8 cellular contexts compared by ENCODE assay signal in the genomic region with DNA sequence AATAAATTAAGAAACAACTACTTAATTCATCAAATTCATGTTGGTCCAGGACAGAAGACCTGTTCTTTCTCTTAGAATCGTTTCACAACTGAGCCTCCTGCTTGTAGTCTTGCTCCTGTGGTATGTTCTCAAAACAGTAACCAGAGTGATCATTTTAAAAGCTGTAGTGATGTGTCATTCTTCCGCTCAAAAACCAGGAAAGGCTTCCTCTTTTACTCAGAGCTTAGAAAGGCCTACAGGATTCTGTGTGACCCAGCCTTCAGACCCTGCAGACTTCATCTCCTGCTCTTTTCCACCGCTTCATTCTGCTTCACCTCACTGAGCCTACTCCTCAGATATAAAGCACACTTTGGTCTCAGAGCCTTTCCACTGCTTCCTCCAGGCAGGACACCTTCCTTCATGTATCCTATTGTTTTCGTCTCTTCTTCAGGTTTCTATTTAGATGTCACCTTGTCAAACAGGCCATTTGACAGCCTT. TPM values are rescaled to one million over a fixed set of nuclear protein-coding genes. Genes with fewer than 3 reads are reported as not detected.
DNase-seq lines count a peak whose midpoint lies in the region; ATAC-seq, FAIRE-seq and TF ChIP-seq lines count a peak whose summit lies in the region.

No MANE protein-coding gene starts in this region.

- no peak for TF ChIP-seq CTCF in brain microvascular endothelial cell (IDR thresholded peaks at IDR 0.05; ENCODE audit: low read depth, low read length, missing control alignments)
- no peak for TF ChIP-seq CTCF in omental fat pad (IDR thresholded peaks at IDR 0.05)
- no peak for TF ChIP-seq CTCF in body of pancreas (IDR thresholded peaks at IDR 0.05)

- no peak for TF ChIP-seq POLR2A in GM12892 (IDR thresholded peaks at IDR 0.05; ENCODE audit: low read depth, low read length)
- TF ChIP-seq POLR2A in body of pancreas (IDR thresholded peaks at IDR 0.05), result no peak

- H3K9me3 ChIP-seq in body of pancreas, result no peaks in the 10 kb centered on the region

- H3K27me3 ChIP-seq in brain microvascular endothelial cell (replicated peaks) (no peaks in the 10 kb centered on the region), body of pancreas (no peaks in the 10 kb centered on the region)

- peak; percentile 56 for FAIRE-seq in GM12892 (lab: Jason Lieb, UNC)

- peak; percentile 83 for ATAC-seq in omental fat pad (ENCODE audit: low FRiP score)
- no peak for ATAC-seq in body of pancreas
- ATAC-seq in HG02970 (IDR thresholded peaks at IDR 0.05; ENCODE audit: low FRiP score, unreplicated experiment), result no peak
- ATAC-seq in HG03196 (IDR thresholded peaks at IDR 0.05; ENCODE audit: unreplicated experiment), result no peak

- peaks cover 3% of the 10 kb centered on the region for H3K36me3 Mint-ChIP-seq in IgD-negative memory B cell

- H3K4me3 Mint-ChIP-seq in IgD-negative memory B cell, result peak overlapping the region in 3 of 4 donors; percentile 13 to 71 (median 46)

- peak overlapping the region in 2 of 3 donors; percentile 68 to 89 for H3K27ac Mint-ChIP-seq in IgD-negative memory B cell

- H3K9me3 Mint-ChIP-seq in IgD-negative memory B cell, result no peaks in the 10 kb centered on the region

- H3K36me3 ChIP-seq in brain microvascular endothelial cell (replicated peaks) (no peaks in the 10 kb centered on the region), body of pancreas (replicated peaks in 1 of 2; ENCODE audit: insufficient read depth in 1 of 2, low read depth in 2 of 2) (no peaks in the 10 kb centered on the region)

- intact Hi-C loops in body of pancreas (cut with DNase I), result no loop called here

- H3K4me3 ChIP-seq in brain microvascular endothelial cell (ENCODE audit: low read depth, low read length) (no peak overlapping the region), body of pancreas (no peak overlapping the region)

- peaks cover 7% of the 10 kb centered on the region for H3K4me1 ChIP-seq in body of pancreas

- in situ Hi-C loops in brain microvascular endothelial cell (cut with HindIII; ENCODE audit: low pct_ligation_motif_present, low sequenced_read_pairs), result no loop called here

- H3K27me3 Mint-ChIP-seq in IgD-negative memory B cell, result no peaks in the 10 kb centered on the region

- 40 to 50% methylated on average over 4 of the region's 4 CpGs for WGBS in body of pancreas, 2 donors

- DNase-seq in GM12892 (ENCODE audit: insufficient read length) (no peak), brain microvascular endothelial cell (peak; percentile 65), omental fat pad (ENCODE audit: low spot score) (no peak), body of pancreas (no peak), NCI-H1105 (lab: John Stamatoyannopoulos, UW) (no peak)

- peak overlapping the region; percentile 59 for H3K27ac ChIP-seq in brain microvascular endothelial cell
- no peak overlapping the region for H3K27ac ChIP-seq in body of pancreas

- peaks cover 52 to 79% (median 53%) of the 10 kb centered on the region in 3 donors for H3K4me1 Mint-ChIP-seq in IgD-negative memory B cell

RNA-seq across cellular contexts. Expression of a gene that starts 22.7 kb away (rescaled TPM):
- 127 TPM for polyA plus RNA-seq in GM12892 (2012; ENCODE audit: missing spikeins)
- polyA plus RNA-seq in IgD-negative memory B cell, result 257 TPM
- total RNA-seq in omental fat pad (100 to 1,000 TPM in 1 of 4 donors, 10 to 100 TPM in 3; 51.3 to 113 (median 65.5) TPM), body of pancreas (10 to 100 TPM; 10.2 to 12.2 TPM)
